Comparison of ENCODE assay signal across 1 cellular context in the genomic region with DNA sequence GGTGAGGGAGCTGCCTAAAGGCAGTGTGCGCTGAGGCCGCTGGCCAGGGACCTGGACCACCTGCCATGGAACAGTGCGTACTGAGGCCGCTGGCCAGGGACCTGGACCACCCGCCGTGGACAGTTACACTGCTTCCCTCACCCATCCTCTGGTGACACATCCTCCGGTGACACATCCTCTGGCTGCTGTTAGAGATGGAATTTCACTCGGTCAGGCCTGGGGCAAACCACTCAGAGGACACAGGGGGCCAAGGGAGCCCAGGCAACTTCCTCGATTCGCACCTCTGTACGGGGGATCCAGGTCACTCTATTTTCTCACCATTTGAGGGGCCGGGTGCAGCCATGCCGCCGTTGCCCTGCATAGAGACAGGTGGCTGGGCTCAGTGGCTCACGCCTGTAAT.
TF ChIP-seq lines count a peak whose summit lies in the region.

No MANE protein-coding gene starts in this region.

TF ChIP-seq in IMR-90, 13 proteins besides CTCF, POLR2A, EP300 and RAD21 (continued from another document):
- TF ChIP-seq, protein P1, sequence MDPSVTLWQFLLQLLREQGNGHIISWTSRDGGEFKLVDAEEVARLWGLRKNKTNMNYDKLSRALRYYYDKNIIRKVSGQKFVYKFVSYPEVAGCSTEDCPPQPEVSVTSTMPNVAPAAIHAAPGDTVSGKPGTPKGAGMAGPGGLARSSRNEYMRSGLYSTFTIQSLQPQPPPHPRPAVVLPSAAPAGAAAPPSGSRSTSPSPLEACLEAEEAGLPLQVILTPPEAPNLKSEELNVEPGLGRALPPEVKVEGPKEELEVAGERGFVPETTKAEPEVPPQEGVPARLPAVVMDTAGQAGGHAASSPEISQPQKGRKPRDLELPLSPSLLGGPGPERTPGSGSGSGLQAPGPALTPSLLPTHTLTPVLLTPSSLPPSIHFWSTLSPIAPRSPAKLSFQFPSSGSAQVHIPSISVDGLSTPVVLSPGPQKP (IDR thresholded peaks at IDR 0.05; ENCODE audit: borderline replicate concordance, low read depth, low read length) = no peak
- TF ChIP-seq MXI1 (IDR thresholded peaks at IDR 0.05; ENCODE audit: borderline replicate concordance, low read depth, low read length) = no peak
- no peak for TF ChIP-seq SMC3 (IDR thresholded peaks at IDR 0.05; ENCODE audit: low read depth, low read length)
- no peak for TF ChIP-seq RFX5 (IDR thresholded peaks at IDR 0.05; ENCODE audit: low read depth, low read length)
- no peak for TF ChIP-seq NFE2L2 (IDR thresholded peaks at IDR 0.05; ENCODE audit: low read depth, low read length)
- no peak for TF ChIP-seq MAFK (IDR thresholded peaks at IDR 0.05; ENCODE audit: low read depth, low read length)
- no peak for TF ChIP-seq RCOR1 (IDR thresholded peaks at IDR 0.05; ENCODE audit: insufficient replicate concordance, low read length)
- no peak for TF ChIP-seq CHD1 (IDR thresholded peaks at IDR 0.05; ENCODE audit: low read depth, low read length)
